In genomic region chr12:12624479-12625120, GRCh38 we compare ENCODE assay signal across 12 cellular contexts.
"Had no signal": no experiment of that assay in that cellular context is flagged by ENCODE, and none has a peak within 500 bp of the region (broad histone marks: within the 10 kb centered on the region; RNA-seq: fewer than 3 reads in every experiment).

No MANE protein-coding gene starts in this region.

- H3K27me3 Mint-ChIP-seq: activated T-helper 17 cell treated with anti-CD3 and anti-CD28 coated beads, Interleukin-2, amount 50 U/mL, for 72 hours; stimulated activated naive B cell treated with anti-CD40 and anti-IgM and Interleukin-4, amounts not matched to agents 10 μg/mL and 1 μg/mL and 100 μg/mL, for 72 hours had no signal

- H3K27ac ChIP-seq: body of pancreas, foreskin keratinocyte, hepatocyte, lower lobe of right lung, pancreas, thoracic aorta, upper lobe of left lung, WERI-Rb-1 had no signal

- H3K27me3 ChIP-seq: body of pancreas, foreskin keratinocyte, hepatocyte, pancreas, upper lobe of left lung had no signal

- ATAC-seq: activated T-helper 17 cell treated with anti-CD3 and anti-CD28 coated beads, Interleukin-2, amount 50 U/mL, for 72 hours; body of pancreas; foreskin keratinocyte; lower lobe of right lung; pancreas had no signal

- H3K4me1 ChIP-seq: foreskin keratinocyte had no signal

- H3K4me2 ChIP-seq: hepatocyte had no signal

- H3K4me3 ChIP-seq: body of pancreas, hepatocyte, lower lobe of right lung, pancreas, thoracic aorta, upper lobe of left lung had no signal

- DNase-seq: activated CD4-positive, alpha-beta T cell treated with anti-CD3 and anti-CD28 coated beads, Interleukin-2, amount 50 U/mL, for 4 hours; activated naive CD4-positive, alpha-beta T cell; body of pancreas; foreskin keratinocyte; lower lobe of right lung; pancreas; stimulated activated naive B cell treated with anti-CD40 and anti-IgM and Interleukin-4, amounts not matched to agents 10 μg/mL and 1 μg/mL and 100 μg/mL, for 72 hours; upper lobe of left lung; WERI-Rb-1 had no signal

- H3K9me3 ChIP-seq: body of pancreas, lower lobe of right lung, pancreas, upper lobe of left lung had no signal

- H2AFZ ChIP-seq: hepatocyte had no signal

- H3K27ac Mint-ChIP-seq: activated T-helper 17 cell treated with anti-CD3 and anti-CD28 coated beads, Interleukin-2, amount 50 U/mL, for 72 hours; stimulated activated naive B cell treated with anti-CD40 and anti-IgM and Interleukin-4, amounts not matched to agents 10 μg/mL and 1 μg/mL and 100 μg/mL, for 72 hours had no signal

- H3K4me3 Mint-ChIP-seq: activated T-helper 17 cell treated with anti-CD3 and anti-CD28 coated beads, Interleukin-2, amount 50 U/mL, for 72 hours; stimulated activated naive B cell treated with anti-CD40 and anti-IgM and Interleukin-4, amounts not matched to agents 10 μg/mL and 1 μg/mL and 100 μg/mL, for 72 hours had no signal

- H3K36me3 ChIP-seq: pancreas, upper lobe of left lung had no signal

- H3K9me3 Mint-ChIP-seq: activated T-helper 17 cell treated with anti-CD3 and anti-CD28 coated beads, Interleukin-2, amount 50 U/mL, for 72 hours had no signal
